ENCODE assay signal across 20 cellular contexts in genomic region chr10:124056337-124056980, GRCh38.
"Had no signal": no experiment of that assay in that cellular context is flagged by ENCODE, and none has a peak within 500 bp of the region (broad histone marks: within the 10 kb centered on the region; RNA-seq: fewer than 3 reads in every experiment).

No MANE protein-coding gene starts in this region.

- H3K4me3 Mint-ChIP-seq: activated CD8-positive, alpha-beta T cell treated with anti-CD3 and anti-CD28 coated beads for 36 hours; activated T-cell treated with anti-CD3 and anti-CD28 coated beads, Interleukin-2, amount 50 U/mL, for 72 hours; immature natural killer cell had no signal

- ATAC-seq: activated CD8-positive, alpha-beta T cell treated with anti-CD3 and anti-CD28 coated beads for 36 hours; activated naive CD4-positive, alpha-beta T cell treated with anti-CD3 and anti-CD28 coated beads, Interleukin-2, amount 50 U/mL, for 72 hours; activated T-cell treated with anti-CD3 and anti-CD28 coated beads, Interleukin-2, amount 50 U/mL, for 72 hours had no signal

- H3K9me3 Mint-ChIP-seq: activated CD8-positive, alpha-beta T cell treated with anti-CD3 and anti-CD28 coated beads for 36 hours; activated naive CD4-positive, alpha-beta T cell treated with anti-CD3 and anti-CD28 coated beads, Interleukin-2, amount 50 U/mL, for 72 hours; activated T-cell treated with anti-CD3 and anti-CD28 coated beads, Interleukin-2, amount 50 U/mL, for 72 hours; immature natural killer cell had no signal

- H3K4me3 ChIP-seq: coronary artery, lung, skin epidermis, transverse colon had no signal

- H3K27me3 Mint-ChIP-seq: activated CD8-positive, alpha-beta T cell treated with anti-CD3 and anti-CD28 coated beads for 36 hours had no signal

- H3K27ac ChIP-seq: coronary artery, skin epidermis, transverse colon had no signal

- H3K9me3 ChIP-seq: transverse colon had no signal

- H3K36me3 ChIP-seq: transverse colon had no signal

- H3K4me1 Mint-ChIP-seq: immature natural killer cell had no signal

- H3K36me3 Mint-ChIP-seq: activated naive CD4-positive, alpha-beta T cell treated with anti-CD3 and anti-CD28 coated beads, Interleukin-2, amount 50 U/mL, for 72 hours; immature natural killer cell had no signal

- H3K27me3 ChIP-seq: transverse colon had no signal

- DNase-seq: activated CD4-positive, alpha-beta T cell treated with anti-CD3 and anti-CD28 coated beads for 4 hours; activated CD8-positive, alpha-beta memory T cell treated with anti-CD3 and anti-CD28 coated beads, Interleukin-2, amount 50 U/mL, for 48 hours; activated CD8-positive, alpha-beta T cell treated with anti-CD3 and anti-CD28 coated beads for 36 hours; activated gamma-delta T cell; activated T-cell treated with anti-CD3 and anti-CD28 coated beads, Interleukin-2, amount 50 U/mL, for 72 hours; central memory CD4-positive, alpha-beta T cell; foreskin melanocyte; head of caudate nucleus; immature natural killer cell; midbrain; retina; stimulated activated CD4-positive, alpha-beta T cell treated with anti-CD3 and anti-CD28 coated beads, Interleukin-15, amount 100 ng/mL, for 24 hours; stimulated activated CD4-positive, alpha-beta T cell treated with anti-CD3 and anti-CD28 coated beads, Interleukin-4, amount 100 ng/mL, for 1 hour; stimulated activated naive CD4-positive, alpha-beta T cell; T-helper 2 cell; transverse colon had no signal

- H3K27ac Mint-ChIP-seq: activated CD8-positive, alpha-beta T cell treated with anti-CD3 and anti-CD28 coated beads for 36 hours; activated naive CD4-positive, alpha-beta T cell treated with anti-CD3 and anti-CD28 coated beads, Interleukin-2, amount 50 U/mL, for 72 hours; activated T-cell treated with anti-CD3 and anti-CD28 coated beads, Interleukin-2, amount 50 U/mL, for 72 hours; immature natural killer cell had no signal
